Comparison of ENCODE assay signal across 1 cellular context in the genomic region with DNA sequence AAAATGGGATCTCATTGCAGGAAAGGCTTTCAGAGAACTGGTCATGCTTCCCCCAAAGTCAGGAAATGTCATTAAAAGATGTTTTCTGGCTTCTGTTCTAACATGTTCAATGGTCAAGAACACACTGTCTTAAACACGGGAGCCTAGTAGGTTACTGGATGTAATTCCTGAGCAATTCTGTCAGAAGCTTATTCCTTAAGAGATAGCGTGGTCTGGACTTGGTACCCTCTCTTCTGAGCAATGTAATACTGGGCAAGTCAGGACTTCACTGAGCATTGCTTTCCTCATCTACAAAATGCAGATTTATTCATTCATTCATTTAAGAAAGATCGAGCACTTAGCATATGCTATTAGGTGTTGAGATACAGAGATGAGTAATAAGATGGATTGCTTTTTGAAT.
TF ChIP-seq lines count a peak whose summit lies in the region.

No MANE protein-coding gene starts in this region.

TF ChIP-seq in K562, 482 proteins besides CTCF, POLR2A, EP300 and RAD21 (continued from another document):
- TF ChIP-seq PHB2 (IDR thresholded peaks at IDR 0.05; ENCODE audit: low read depth) (no peak), PURB (CRISPR knock-in tag; IDR thresholded peaks at IDR 0.05; ENCODE audit: low read depth) (no peak), STAT5A (IDR thresholded peaks at IDR 0.05; ENCODE audit: borderline replicate concordance, low read length) (no peak), MAFG (tag; conservative IDR thresholded peaks at IDR 0.05) (no peak), ZFP36 (IDR thresholded peaks at IDR 0.05; ENCODE audit: low read depth, low read length, partially characterized antibody) (no peak), MTA1 (IDR thresholded peaks at IDR 0.05; ENCODE audit: borderline replicate concordance) (no peak)
- TF ChIP-seq, protein P1, sequence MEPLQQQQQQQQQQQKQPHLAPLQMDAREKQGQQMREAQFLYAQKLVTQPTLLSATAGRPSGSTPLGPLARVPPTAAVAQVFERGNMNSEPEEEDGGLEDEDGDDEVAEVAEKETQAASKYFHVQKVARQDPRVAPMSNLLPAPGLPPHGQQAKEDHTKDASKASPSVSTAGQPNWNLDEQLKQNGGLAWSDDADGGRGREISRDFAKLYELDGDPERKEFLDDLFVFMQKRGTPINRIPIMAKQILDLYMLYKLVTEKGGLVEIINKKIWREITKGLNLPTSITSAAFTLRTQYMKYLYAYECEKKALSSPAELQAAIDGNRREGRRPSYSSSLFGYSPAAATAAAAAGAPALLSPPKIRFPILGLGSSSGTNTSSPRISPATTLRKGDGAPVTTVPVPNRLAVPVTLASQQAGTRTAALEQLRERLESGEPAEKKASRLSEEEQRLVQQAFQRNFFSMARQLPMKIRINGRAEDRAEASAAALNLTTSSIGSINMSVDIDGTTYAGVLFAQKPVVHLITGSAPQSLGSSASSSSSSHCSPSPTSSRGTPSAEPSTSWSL (CRISPR knock-in tag; IDR thresholded peaks at IDR 0.05; ENCODE audit: borderline replicate concordance), result no peak
